In genomic region chr1:185170291-185170848, GRCh38 we compare ENCODE assay signal across 1 cellular context.
TF ChIP-seq lines count a peak whose summit lies in the region.

No MANE protein-coding gene starts in this region.

TF ChIP-seq in WTC11, 78 proteins besides CTCF, POLR2A, EP300 and RAD21 (continued from another document):
- TF ChIP-seq USF2 (CRISPR knock-in tag; IDR thresholded peaks at IDR 0.05) = no peak
- TF ChIP-seq ZMAT4 (CRISPR knock-in tag; IDR thresholded peaks at IDR 0.05) = no peak
- TF ChIP-seq EMX1 (CRISPR knock-in tag; IDR thresholded peaks at IDR 0.05) = no peak
- no peak for TF ChIP-seq ZNF281 (CRISPR knock-in tag; IDR thresholded peaks at IDR 0.05)
- TF ChIP-seq, protein P1, sequence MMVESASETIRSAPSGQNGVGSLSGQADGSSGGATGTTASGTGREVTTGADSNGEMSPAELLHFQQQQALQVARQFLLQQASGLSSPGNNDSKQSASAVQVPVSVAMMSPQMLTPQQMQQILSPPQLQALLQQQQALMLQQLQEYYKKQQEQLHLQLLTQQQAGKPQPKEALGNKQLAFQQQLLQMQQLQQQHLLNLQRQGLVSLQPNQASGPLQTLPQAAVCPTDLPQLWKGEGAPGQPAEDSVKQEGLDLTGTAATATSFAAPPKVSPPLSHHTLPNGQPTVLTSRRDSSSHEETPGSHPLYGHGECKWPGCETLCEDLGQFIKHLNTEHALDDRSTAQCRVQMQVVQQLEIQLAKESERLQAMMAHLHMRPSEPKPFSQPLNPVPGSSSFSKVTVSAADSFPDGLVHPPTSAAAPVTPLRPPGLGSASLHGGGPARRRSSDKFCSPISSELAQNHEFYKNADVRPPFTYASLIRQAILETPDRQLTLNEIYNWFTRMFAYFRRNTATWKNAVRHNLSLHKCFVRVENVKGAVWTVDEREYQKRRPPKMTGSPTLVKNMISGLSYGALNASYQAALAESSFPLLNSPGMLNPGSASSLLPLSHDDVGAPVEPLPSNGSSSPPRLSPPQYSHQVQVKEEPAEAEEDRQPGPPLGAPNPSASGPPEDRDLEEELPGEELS (CRISPR knock-in tag; IDR thresholded peaks at IDR 0.05) = no peak
- TF ChIP-seq, protein P2, sequence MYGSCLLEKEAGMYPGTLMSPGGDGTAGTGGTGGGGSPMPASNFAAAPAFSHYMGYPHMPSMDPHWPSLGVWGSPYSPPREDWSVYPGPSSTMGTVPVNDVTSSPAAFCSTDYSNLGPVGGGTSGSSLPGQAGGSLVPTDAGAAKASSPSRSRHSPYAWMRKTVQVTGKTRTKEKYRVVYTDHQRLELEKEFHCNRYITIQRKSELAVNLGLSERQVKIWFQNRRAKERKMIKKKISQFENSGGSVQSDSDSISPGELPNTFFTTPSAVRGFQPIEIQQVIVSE (CRISPR knock-in tag; IDR thresholded peaks at IDR 0.05; ENCODE audit: borderline replicate concordance) = no peak
